Comparison of ENCODE assay signal across 1 cellular context in genomic region chr16:2037631-2038358, GRCh38.
TF ChIP-seq lines count a peak whose summit lies in the region.

No MANE protein-coding gene starts in this region.

TF ChIP-seq in HCT116, 20 proteins besides CTCF, POLR2A, EP300 and RAD21:
- TF ChIP-seq CBX3 (IDR thresholded peaks at IDR 0.05; ENCODE audit: low read depth) (no peak), TCF7L2 (IDR thresholded peaks at IDR 0.05; ENCODE audit: borderline replicate concordance, extremely low read depth, insufficient read depth, insufficient read length) (no peak), ATF3 (IDR thresholded peaks at IDR 0.05) (no peak), REST (IDR thresholded peaks at IDR 0.05; ENCODE audit: low read depth) (no peak), EGR1 (IDR thresholded peaks at IDR 0.05; ENCODE audit: low read depth) (no peak), SRF (IDR thresholded peaks at IDR 0.05; ENCODE audit: low read depth) (no peak), YY1 (IDR thresholded peaks at IDR 0.05; ENCODE audit: extremely low read depth, insufficient replicate concordance, low read depth, low read length) (no peak), SIN3A (IDR thresholded peaks at IDR 0.05; ENCODE audit: low read depth) (no peak), ZFX (IDR thresholded peaks at IDR 0.05) (no peak), JUND (IDR thresholded peaks at IDR 0.05) (no peak)
